ENCODE assay signal across 20 cellular contexts in genomic region chrX:106621836-106622235, GRCh38. TPM values are rescaled to one million over a fixed set of nuclear protein-coding genes. Genes with fewer than 3 reads are reported as not detected.
DNase-seq lines count a peak whose midpoint lies in the region; TF ChIP-seq lines count a peak whose summit lies in the region.
"Had no signal": no experiment of that assay in that cellular context is flagged by ENCODE, and none has a peak within 500 bp of the region (broad histone marks: within the 10 kb centered on the region; RNA-seq: fewer than 3 reads in every experiment).

No MANE protein-coding gene starts in this region.

- in situ Hi-C loops in mammary epithelial cell (cut with MboI; ENCODE audit: low sequenced_read_pairs in 2 of 2) = loop anchor here in 1 of 2 donors (25.0 kb wide), 1 partner anchor 165 kb away; no protein-coding TSS in a partner anchor

- no peaks in the 10 kb centered on the region for H3K9me3 ChIP-seq in hepatocyte (ENCODE audit: low read depth)
- no peaks in the 10 kb centered on the region for H3K9me3 ChIP-seq in thyroid gland
- H3K9me3 ChIP-seq in mammary epithelial cell (replicated peaks; ENCODE audit: insufficient read depth, low read length) = no peaks in the 10 kb centered on the region

- no peak for TF ChIP-seq POLR2A in thyroid gland (IDR thresholded peaks at IDR 0.05)

- H3K4me2 ChIP-seq in hepatocyte (no peak overlapping the region), mammary epithelial cell (ENCODE audit: insufficient read depth, low read depth, low read length) (no peak overlapping the region)

- no peaks in the 10 kb centered on the region for H3K79me2 ChIP-seq in hepatocyte
- H3K79me2 ChIP-seq in mammary epithelial cell (ENCODE audit: insufficient read depth, low read length) = no peaks in the 10 kb centered on the region

- no peak overlapping the region for H3K9ac ChIP-seq in mammary epithelial cell (ENCODE audit: insufficient read depth, low read length)
- H3K9ac ChIP-seq: GM23248 had no signal

- CTCF ChIA-PET in mammary epithelial cell (lab: Charles Lee; ENCODE audit: low non-redundant PET) = no interaction called here

- intact Hi-C loops in thyroid gland (cut with DNase I) (no loop called here), mammary epithelial cell (cut with micrococcal nuclease) (no loop called here)

- H2AFZ ChIP-seq in hepatocyte (no peak overlapping the region), mammary epithelial cell (ENCODE audit: low read depth, low read length) (no peak overlapping the region)
- H2AFZ ChIP-seq: GM23248 had no signal

- dilution Hi-C loops in mammary epithelial cell (cut with HindIII; ENCODE audit: low sequenced_read_pairs) = no loop called here

- H3K4me1 ChIP-seq in hepatocyte (ENCODE audit: insufficient read depth) (no peaks in the 10 kb centered on the region), thyroid gland (no peaks in the 10 kb centered on the region), mammary epithelial cell (ENCODE audit: insufficient read depth, low read length) (no peaks in the 10 kb centered on the region)

- 81% methylated on average over 2 of the region's 2 CpGs for WGBS in hepatocyte (ENCODE audit: low lambda C conversion rate, missing lambda C conversion rate)
- WGBS in thyroid gland, 2 donors = 90% methylated on average over 2 of the region's 2 CpGs
- 89% methylated on average over 2 of the region's 2 CpGs for WGBS in mammary epithelial cell (ENCODE audit: low coverage, missing lambda C conversion rate)

- H3K36me3 ChIP-seq in hepatocyte (replicated peaks; ENCODE audit: insufficient read depth, low read depth) (no peaks in the 10 kb centered on the region), thyroid gland (no peaks in the 10 kb centered on the region), mammary epithelial cell (ENCODE audit: insufficient read depth, low read length) (no peaks in the 10 kb centered on the region)

- BruUV-seq in mammary epithelial cell (replicated peaks; lab: Mats Ljungman, UMichigan) = no TSS peak

- H3K27me3 ChIP-seq in hepatocyte = no peaks in the 10 kb centered on the region
- H3K27me3 ChIP-seq in thyroid gland = no peaks in the 10 kb centered on the region
- H3K27me3 ChIP-seq in mammary epithelial cell (ENCODE audit: insufficient read depth, low read length) = no peaks in the 10 kb centered on the region

- no peak overlapping the region for H3K27ac ChIP-seq in hepatocyte
- no peak overlapping the region for H3K27ac ChIP-seq in thyroid gland
- no peak overlapping the region for H3K27ac ChIP-seq in mammary epithelial cell (ENCODE audit: insufficient read depth, low read depth, low read length)
- H3K27ac ChIP-seq: GM23248 had no signal

- H4K20me1 ChIP-seq in hepatocyte (ENCODE audit: insufficient read depth, poor library complexity, severe bottlenecking) = no peaks in the 10 kb centered on the region
- H4K20me1 ChIP-seq in mammary epithelial cell (ENCODE audit: insufficient read depth, low read length) = no peaks in the 10 kb centered on the region

- H3K9me2 ChIP-seq in hepatocyte (replicated peaks; ENCODE audit: insufficient read depth) = no peaks in the 10 kb centered on the region

- TF ChIP-seq CTCF in hepatocyte (IDR thresholded peaks at IDR 0.05; ENCODE audit: poor library complexity) = no peak
- TF ChIP-seq CTCF in thyroid gland (IDR thresholded peaks at IDR 0.05) = no peak
- TF ChIP-seq CTCF in mammary epithelial cell (conservative IDR thresholded peaks at IDR 0.05 in 1 of 2, IDR thresholded peaks at IDR 0.05 in 1 of 2; ENCODE audit: extremely low read depth in 1 of 2, insufficient read depth in 1 of 2, low read depth in 1 of 2, low read length in 2 of 2) = no peak

- H3K4me3 ChIP-seq in hepatocyte = no peak overlapping the region
- no peak overlapping the region for H3K4me3 ChIP-seq in thyroid gland (replicated peaks in 1 of 3)
- H3K4me3 ChIP-seq in mammary epithelial cell (replicated peaks in 1 of 3; ENCODE audit: insufficient read depth in 1 of 3, low read depth in 2 of 3, low read length in 3 of 3) = no peak overlapping the region
- H3K4me3 ChIP-seq: GM12878, GM23248 had no signal

- DNase-seq in NCI-H2227 (lab: John Stamatoyannopoulos, UW; ENCODE audit: unreplicated experiment) (peak; percentile 9), NCI-H2227 treated with DMSO at 0.1 percent for 48 hours (lab: John Stamatoyannopoulos, UW) (no peak), hepatocyte (ENCODE audit: low spot score) (peak; percentile 4), kidney tubule cell (ENCODE audit: low spot score) (peak; percentile 22), thyroid gland (peak; percentile 37 to 54), NCI-H2107 treated with DMSO at 0.1 percent for 48 hours (lab: John Stamatoyannopoulos, UW; ENCODE audit: unreplicated experiment) (no peak), mammary epithelial cell (no peak)
- DNase-seq: C1 segment of cervical spinal cord; Calu3; CD4-positive, alpha-beta memory T cell; COR-L47; DMS79; EL; GDM1; GM23248; H7; HCEC 1CT had no signal

RNA-seq across cellular contexts. Expression of gene RADX, which starts 10.1 kb away (rescaled TPM):
- total RNA-seq in hepatocyte = 2.6 and 4.2 TPM in 2 replicates
- polyA plus RNA-seq in hepatocyte = 2.1 and 2.9 TPM in 2 replicates
- 10 to 100 TPM in 2 of 4 donors, 1 to 10 TPM in 2; 5.5 to 21.0 (median 11.4) TPM for total RNA-seq in thyroid gland
- total RNA-seq in mammary epithelial cell = 1 to 10 TPM; 3.9 to 5.2 TPM
- polyA plus RNA-seq in mammary epithelial cell = 2.8 TPM
- polyA minus RNA-seq in mammary epithelial cell = 2.3 TPM
- total RNA-seq: A172, A673 had no signal

Comparison
In these comparisons a context has a peak if more than half of its experiments do, and no peak if none do; other contexts are left out.
1. DNase-seq: peak in NCI-H2227 (single experiment), hepatocyte (single experiment), kidney tubule cell (single experiment) and thyroid gland (2 of 2); none in NCI-H2227 treated with DMSO at 0.1 percent for 48 hours (single experiment), NCI-H2107 treated with DMSO at 0.1 percent for 48 hours (single experiment) and mammary epithelial cell (single experiment).